ENCODE assay signal across 11 cellular contexts in the genomic region with DNA sequence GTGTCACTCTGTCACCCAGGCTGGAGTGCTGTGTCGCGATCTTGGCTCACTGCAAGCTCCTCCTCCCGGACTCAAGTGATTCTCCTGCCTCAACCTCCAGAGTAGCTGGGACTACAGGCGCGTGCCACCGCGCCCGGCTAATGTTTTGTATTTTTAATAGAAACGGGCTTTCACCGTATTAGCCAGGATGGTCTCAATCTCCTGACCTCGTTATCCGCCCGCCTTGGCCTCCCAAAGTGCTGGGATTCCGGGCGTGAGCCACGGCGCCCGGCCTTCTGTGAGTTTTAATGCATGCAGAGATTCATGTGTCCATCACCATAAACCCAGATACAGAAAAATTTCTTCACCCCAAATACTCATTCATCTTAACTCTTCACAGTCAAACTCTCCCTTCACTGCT.
"Had no signal": no experiment of that assay in that cellular context is flagged by ENCODE, and none has a peak within 500 bp of the region (broad histone marks: within the 10 kb centered on the region; RNA-seq: fewer than 3 reads in every experiment).

No MANE protein-coding gene starts in this region.

- H3K27ac Mint-ChIP-seq: GM23338, H9, HFFc6 had no signal

- FAIRE-seq: H1, H54 had no signal

- H3K36me3 ChIP-seq: HAP-1 had no signal

- H3K4me3 Mint-ChIP-seq: GM23338, H9, HFFc6 had no signal

- H3K4me1 ChIP-seq: HAP-1 had no signal

- H3K9me3 ChIP-seq: HAP-1 had no signal

- H3K9me3 Mint-ChIP-seq: GM23338, H9 had no signal

- H3K9ac ChIP-seq: GM23248 had no signal

- H3K27ac ChIP-seq: GM23248 had no signal

- DNase-seq: GM23248, GOT3, H7, H9, HCEC 1CT, HFFc6 had no signal

- H3K4me1 Mint-ChIP-seq: GM23338, H9 had no signal

- ATAC-seq: GM23338, HCT116 had no signal

- H3K4me3 ChIP-seq: GM23248, GM23338, HAP-1 had no signal
